ENCODE assay signal across 1 cellular context in the genomic region with DNA sequence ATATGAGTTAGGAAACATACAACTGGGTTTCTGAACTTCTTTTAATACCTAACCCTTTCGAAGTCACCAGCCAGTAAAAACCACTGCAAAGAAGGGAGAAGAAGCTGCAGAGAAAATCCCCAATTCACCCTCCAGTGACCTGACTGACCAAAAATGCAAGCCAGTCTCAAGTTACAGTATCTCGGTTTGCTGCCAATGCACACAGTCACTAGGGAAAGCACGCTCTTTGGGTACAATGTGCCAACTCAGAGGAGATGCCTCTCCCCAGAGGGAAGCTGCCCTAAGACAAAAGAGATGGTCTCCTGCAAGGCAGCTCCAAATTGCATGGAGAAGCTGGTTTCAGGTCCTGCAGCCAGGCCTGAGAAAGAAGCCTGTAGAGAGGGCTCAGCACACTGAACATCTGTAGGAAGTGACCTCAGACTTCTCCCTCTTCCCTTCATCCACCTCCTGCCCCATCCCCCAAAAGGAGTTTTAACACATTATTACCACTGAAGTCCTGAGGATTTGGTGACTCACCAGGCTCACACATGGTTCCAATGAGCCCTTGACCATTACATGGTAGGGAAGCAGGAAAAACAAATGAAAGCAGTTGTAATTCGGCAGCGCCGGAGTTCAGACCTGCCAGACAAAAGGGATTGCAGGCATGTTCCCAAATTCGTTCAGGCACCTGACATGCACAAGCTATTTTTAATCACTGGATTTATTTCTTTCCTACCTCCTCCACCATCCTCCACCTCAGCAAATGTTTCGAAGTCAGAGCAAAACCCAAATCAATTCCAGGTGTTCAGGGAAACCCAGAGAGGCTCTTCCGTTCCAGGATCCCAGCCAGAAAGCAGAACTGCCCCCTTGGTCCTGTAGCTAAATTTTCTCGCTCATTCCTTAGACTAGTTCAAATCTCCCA.
A peak's percentile ranks its signal among the peaks of the same experiment; 100 is the strongest.
TF ChIP-seq lines count a peak whose summit lies in the region.

No MANE protein-coding gene starts in this region.

TF ChIP-seq in GM23338, 12 proteins besides CTCF, POLR2A, EP300 and RAD21 (continued from another document):
- TF ChIP-seq, protein P1, sequence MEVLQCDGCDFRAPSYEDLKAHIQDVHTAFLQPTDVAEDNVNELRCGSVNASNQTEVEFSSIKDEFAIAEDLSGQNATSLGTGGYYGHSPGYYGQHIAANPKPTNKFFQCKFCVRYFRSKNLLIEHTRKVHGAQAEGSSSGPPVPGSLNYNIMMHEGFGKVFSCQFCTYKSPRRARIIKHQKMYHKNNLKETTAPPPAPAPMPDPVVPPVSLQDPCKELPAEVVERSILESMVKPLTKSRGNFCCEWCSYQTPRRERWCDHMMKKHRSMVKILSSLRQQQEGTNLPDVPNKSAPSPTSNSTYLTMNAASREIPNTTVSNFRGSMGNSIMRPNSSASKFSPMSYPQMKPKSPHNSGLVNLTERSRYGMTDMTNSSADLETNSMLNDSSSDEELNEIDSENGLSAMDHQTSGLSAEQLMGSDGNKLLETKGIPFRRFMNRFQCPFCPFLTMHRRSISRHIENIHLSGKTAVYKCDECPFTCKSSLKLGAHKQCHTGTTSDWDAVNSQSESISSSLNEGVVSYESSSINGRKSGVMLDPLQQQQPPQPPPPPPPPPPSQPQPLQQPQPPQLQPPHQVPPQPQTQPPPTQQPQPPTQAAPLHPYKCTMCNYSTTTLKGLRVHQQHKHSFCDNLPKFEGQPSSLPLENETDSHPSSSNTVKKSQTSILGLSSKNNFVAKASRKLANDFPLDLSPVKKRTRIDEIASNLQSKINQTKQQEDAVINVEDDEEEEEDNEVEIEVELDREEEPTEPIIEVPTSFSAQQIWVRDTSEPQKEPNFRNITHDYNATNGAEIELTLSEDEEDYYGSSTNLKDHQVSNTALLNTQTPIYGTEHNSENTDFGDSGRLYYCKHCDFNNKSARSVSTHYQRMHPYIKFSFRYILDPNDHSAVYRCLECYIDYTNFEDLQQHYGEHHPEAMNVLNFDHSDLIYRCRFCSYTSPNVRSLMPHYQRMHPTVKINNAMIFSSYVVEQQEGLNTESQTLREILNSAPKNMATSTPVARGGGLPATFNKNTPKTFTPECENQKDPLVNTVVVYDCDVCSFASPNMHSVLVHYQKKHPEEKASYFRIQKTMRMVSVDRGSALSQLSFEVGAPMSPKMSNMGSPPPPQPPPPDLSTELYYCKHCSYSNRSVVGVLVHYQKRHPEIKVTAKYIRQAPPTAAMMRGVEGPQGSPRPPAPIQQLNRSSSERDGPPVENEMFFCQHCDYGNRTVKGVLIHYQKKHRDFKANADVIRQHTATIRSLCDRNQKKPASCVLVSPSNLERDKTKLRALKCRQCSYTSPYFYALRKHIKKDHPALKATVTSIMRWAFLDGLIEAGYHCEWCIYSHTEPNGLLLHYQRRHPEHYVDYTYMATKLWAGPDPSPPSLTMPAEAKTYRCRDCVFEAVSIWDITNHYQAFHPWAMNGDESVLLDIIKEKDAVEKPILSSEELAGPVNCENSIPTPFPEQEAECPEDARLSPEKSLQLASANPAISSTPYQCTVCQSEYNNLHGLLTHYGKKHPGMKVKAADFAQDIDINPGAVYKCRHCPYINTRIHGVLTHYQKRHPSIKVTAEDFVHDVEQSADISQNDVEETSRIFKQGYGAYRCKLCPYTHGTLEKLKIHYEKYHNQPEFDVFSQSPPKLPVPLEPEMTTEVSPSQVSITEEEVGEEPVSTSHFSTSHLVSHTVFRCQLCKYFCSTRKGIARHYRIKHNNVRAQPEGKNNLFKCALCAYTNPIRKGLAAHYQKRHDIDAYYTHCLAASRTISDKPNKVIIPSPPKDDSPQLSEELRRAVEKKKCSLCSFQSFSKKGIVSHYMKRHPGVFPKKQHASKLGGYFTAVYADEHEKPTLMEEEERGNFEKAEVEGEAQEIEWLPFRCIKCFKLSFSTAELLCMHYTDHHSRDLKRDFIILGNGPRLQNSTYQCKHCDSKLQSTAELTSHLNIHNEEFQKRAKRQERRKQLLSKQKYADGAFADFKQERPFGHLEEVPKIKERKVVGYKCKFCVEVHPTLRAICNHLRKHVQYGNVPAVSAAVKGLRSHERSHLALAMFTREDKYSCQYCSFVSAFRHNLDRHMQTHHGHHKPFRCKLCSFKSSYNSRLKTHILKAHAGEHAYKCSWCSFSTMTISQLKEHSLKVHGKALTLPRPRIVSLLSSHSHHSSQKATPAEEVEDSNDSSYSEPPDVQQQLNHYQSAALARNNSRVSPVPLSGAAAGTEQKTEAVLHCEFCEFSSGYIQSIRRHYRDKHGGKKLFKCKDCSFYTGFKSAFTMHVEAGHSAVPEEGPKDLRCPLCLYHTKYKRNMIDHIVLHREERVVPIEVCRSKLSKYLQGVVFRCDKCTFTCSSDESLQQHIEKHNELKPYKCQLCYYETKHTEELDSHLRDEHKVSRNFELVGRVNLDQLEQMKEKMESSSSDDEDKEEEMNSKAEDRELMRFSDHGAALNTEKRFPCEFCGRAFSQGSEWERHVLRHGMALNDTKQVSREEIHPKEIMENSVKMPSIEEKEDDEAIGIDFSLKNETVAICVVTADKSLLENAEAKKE (CRISPR knock-in tag; IDR thresholded peaks at IDR 0.05): peak; percentile 59
TF ChIP-seq in GM23338: peak in this region for 1.
